In the genomic region with DNA sequence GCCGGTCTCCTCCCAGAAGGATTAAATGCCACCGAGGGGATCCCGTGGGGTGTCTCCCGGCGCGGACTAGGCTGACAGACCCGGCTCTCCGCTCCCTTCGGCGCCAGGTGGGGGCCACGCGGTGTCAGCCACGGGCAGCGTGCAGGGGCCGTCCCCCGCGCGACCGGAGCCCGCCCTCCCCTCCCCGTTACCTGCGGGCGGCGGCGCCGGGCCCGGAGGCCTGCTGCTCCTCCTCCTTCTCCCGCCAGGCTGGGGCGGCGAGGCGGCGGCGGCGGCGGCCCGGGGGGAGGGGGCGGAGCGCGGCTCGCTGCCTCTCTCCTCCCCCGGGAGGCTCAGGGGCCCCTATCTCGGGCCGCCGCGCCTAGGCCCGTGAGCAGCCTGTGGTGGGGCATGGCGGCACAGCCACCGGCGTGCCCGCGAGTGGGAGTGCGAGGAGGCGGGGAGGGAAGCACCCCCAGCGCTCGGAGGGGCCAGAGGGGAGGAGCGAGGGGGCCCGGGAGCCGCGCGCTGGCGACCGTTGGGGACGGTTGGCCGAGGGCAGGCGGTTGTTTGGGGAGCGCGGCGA, we compare ENCODE assay signal across 8 cellular contexts. TPM values are rescaled to one million over a fixed set of nuclear protein-coding genes. Genes with fewer than 3 reads are reported as not detected.
DNase-seq lines count a peak whose midpoint lies in the region; ATAC-seq and TF ChIP-seq lines count a peak whose summit lies in the region.

No MANE protein-coding gene starts in this region.

- peaks cover 15% of the 10 kb centered on the region for H3K4me1 Mint-ChIP-seq in activated T-helper 17 cell treated with anti-CD3 and anti-CD28 coated beads, Interleukin-2, amount 50 U/mL, for 72 hours
- peaks cover 24% of the 10 kb centered on the region for H3K4me1 Mint-ChIP-seq in neural crest cell

- DNase-seq in BE2C (no peak), OCI-LY7 (ENCODE audit: low spot score) (peak; percentile 75), fibroblast of the aortic adventitia (ENCODE audit: low read depth) (peak; percentile 12), neural crest cell (ENCODE audit: low read depth, low spot score) (peak; percentile 36)

- H3K4me1 ChIP-seq in BE2C = peaks cover 4% of the 10 kb centered on the region; the same call in 1 of the 2 replicates
- peaks cover 42% of the 10 kb centered on the region for H3K4me1 ChIP-seq in OCI-LY7 (ENCODE audit: insufficient read depth, low read length, poor library complexity, severe bottlenecking)
- peaks cover 0 to 42% (median 30%) of the 10 kb centered on the region in 5 donors for H3K4me1 ChIP-seq in subcutaneous abdominal adipose tissue (ENCODE audit: control insufficient read depth in 5 of 5, insufficient read depth in 5 of 5, low read length in 5 of 5)

- no TSS peak for BruUV-seq in OCI-LY7 (replicated peaks; lab: Mats Ljungman, UMichigan)

- peaks cover 13% of the 10 kb centered on the region for H4K20me1 ChIP-seq in OCI-LY7 (ENCODE audit: insufficient read depth, low read length)

- H3K27ac Mint-ChIP-seq in activated T-helper 17 cell treated with anti-CD3 and anti-CD28 coated beads, Interleukin-2, amount 50 U/mL, for 72 hours = peak overlapping the region; percentile 88
- H3K27ac Mint-ChIP-seq in neural crest cell (ENCODE audit: unreplicated experiment) = no peak overlapping the region

- H3K9ac ChIP-seq in subcutaneous abdominal adipose tissue (ENCODE audit: low read length in 5 of 5) = peak overlapping the region in 4 of 5 donors; percentile 75 to 96 (median 90)

- H3K36me3 Mint-ChIP-seq in activated T-helper 17 cell treated with anti-CD3 and anti-CD28 coated beads, Interleukin-2, amount 50 U/mL, for 72 hours (ENCODE audit: low read depth) = peaks cover 13% of the 10 kb centered on the region
- peaks cover 2% of the 10 kb centered on the region for H3K36me3 Mint-ChIP-seq in neural crest cell (ENCODE audit: low read depth)

- POLR2A ChIA-PET in OCI-LY7 (lab: Charles Lee) = no interaction called here

- peak; percentile 52 for ATAC-seq in HG03135 (IDR thresholded peaks at IDR 0.05; ENCODE audit: unreplicated experiment)
- ATAC-seq in activated T-helper 17 cell treated with anti-CD3 and anti-CD28 coated beads, Interleukin-2, amount 50 U/mL, for 72 hours (replicated peaks) = peak; percentile 66

- no peaks in the 10 kb centered on the region for H3K27me3 ChIP-seq in BE2C
- H3K27me3 ChIP-seq in subcutaneous abdominal adipose tissue (ENCODE audit: control insufficient read depth in 5 of 5, insufficient read depth in 4 of 5, low read length in 5 of 5) = no peaks in the 10 kb centered on the region

- H3K79me2 ChIP-seq in OCI-LY7 (ENCODE audit: insufficient read depth, low read depth, low read length) = peaks cover 46% of the 10 kb centered on the region

- TF ChIP-seq POLR2A in GM18951 (IDR thresholded peaks at IDR 0.05; ENCODE audit: extremely low read depth, insufficient read depth, insufficient read length) = peak; percentile 53

- H3K9me3 ChIP-seq in BE2C (no peaks in the 10 kb centered on the region), OCI-LY7 (ENCODE audit: low read length) (no peaks in the 10 kb centered on the region), subcutaneous abdominal adipose tissue (ENCODE audit: control insufficient read depth in 5 of 5, low read length in 5 of 5) (no peaks in the 10 kb centered on the region)

- peak overlapping the region; percentile 91 for H3K4me3 Mint-ChIP-seq in activated T-helper 17 cell treated with anti-CD3 and anti-CD28 coated beads, Interleukin-2, amount 50 U/mL, for 72 hours
- peak overlapping the region; percentile 92 for H3K4me3 Mint-ChIP-seq in neural crest cell

- H3K9me2 ChIP-seq in OCI-LY7 (ENCODE audit: insufficient read depth, low read length) = no peaks in the 10 kb centered on the region

- H3K9me3 Mint-ChIP-seq in activated T-helper 17 cell treated with anti-CD3 and anti-CD28 coated beads, Interleukin-2, amount 50 U/mL, for 72 hours = no peaks in the 10 kb centered on the region
- H3K9me3 Mint-ChIP-seq in neural crest cell = no peaks in the 10 kb centered on the region

- no peak overlapping the region for H2AFZ ChIP-seq in OCI-LY7 (ENCODE audit: low read length)

- H3K27me3 Mint-ChIP-seq in activated T-helper 17 cell treated with anti-CD3 and anti-CD28 coated beads, Interleukin-2, amount 50 U/mL, for 72 hours = no peaks in the 10 kb centered on the region
- peaks cover 3% of the 10 kb centered on the region for H3K27me3 Mint-ChIP-seq in neural crest cell (ENCODE audit: low read depth)

- peak overlapping the region; percentile 71 for H3K4me2 ChIP-seq in OCI-LY7 (ENCODE audit: low read length)

- in situ Hi-C loops in GM18951 (cut with MboI; ENCODE audit: low sequenced_read_pairs, unreplicated experiment) = no loop called here

- intact Hi-C loops in OCI-LY7 (cut with micrococcal nuclease; ENCODE audit: unreplicated experiment) = loop anchor here (5.0 to 10.0 kb wide), 4 partner anchors 42 to 309 kb away; a partner anchor contains a TSS

- no peaks in the 10 kb centered on the region for H3K36me3 ChIP-seq in BE2C
- peaks cover 7% of the 10 kb centered on the region for H3K36me3 ChIP-seq in OCI-LY7 (ENCODE audit: insufficient read depth, low read length)
- no peaks in the 10 kb centered on the region for H3K36me3 ChIP-seq in subcutaneous abdominal adipose tissue (ENCODE audit: control insufficient read depth in 5 of 5, insufficient read depth in 5 of 5, low read length in 5 of 5)

- CTCF ChIA-PET in OCI-LY7 (lab: Charles Lee; ENCODE audit: unreplicated experiment) = no interaction called here

- TF ChIP-seq CTCF in BE2C (IDR thresholded peaks at IDR 0.05; ENCODE audit: low read depth, low read length) (no peak), OCI-LY7 (conservative IDR thresholded peaks at IDR 0.05; ENCODE audit: low read length) (no peak), fibroblast of the aortic adventitia (IDR thresholded peaks at IDR 0.05; ENCODE audit: insufficient read depth, low read length) (no peak), neural crest cell (conservative IDR thresholded peaks at IDR 0.05) (no peak)

- H3K27ac ChIP-seq in OCI-LY7 (ENCODE audit: low read depth, low read length, poor library complexity, severe bottlenecking) (peak overlapping the region; percentile 73), subcutaneous abdominal adipose tissue (ENCODE audit: low read depth, low read length) (peak overlapping the region; percentile 74)

- peak overlapping the region; percentile 78 for H3K4me3 ChIP-seq in BE2C (ENCODE audit: low read depth, low read length)
- H3K4me3 ChIP-seq in OCI-LY7 (ENCODE audit: low read depth, low read length, poor library complexity, severe bottlenecking) = peak overlapping the region; percentile 89
- H3K4me3 ChIP-seq in fibroblast of the aortic adventitia (ENCODE audit: low read depth, low read length) = peak overlapping the region; percentile 80
- peak overlapping the region in 4 of 5 donors; percentile 75 to 83 (median 80) for H3K4me3 ChIP-seq in subcutaneous abdominal adipose tissue (ENCODE audit: low read depth in 1 of 5, low read length in 5 of 5)

RNA-seq across cellular contexts. Expression of a gene that starts 0.5 kb away (rescaled TPM):
- 7.6 TPM for polyA plus RNA-seq in BE2C (2012; ENCODE audit: insufficient read depth, insufficient read length, low read depth)
- total RNA-seq in OCI-LY7 (2014; rRNA removed; shearing (Covaris generic)) = 43.3 and 60.2 TPM in 2 replicates
- 57.4 and 73.9 TPM in 2 replicates for total RNA-seq in OCI-LY7 (2022)
- 10 to 100 TPM; 49.6 to 49.7 TPM for total RNA-seq in activated T-helper 17 cell treated with anti-CD3 and anti-CD28 coated beads, Interleukin-2, amount 50 U/mL, for 72 hours
- total RNA-seq in fibroblast of the aortic adventitia (ENCODE audit: low replicate concordance) = 24.8 and 45.8 TPM in 2 replicates
- 27.5 and 28.1 TPM in 2 replicates for total RNA-seq in neural crest cell
